8 cellular contexts compared by ENCODE assay signal in the genomic region with DNA sequence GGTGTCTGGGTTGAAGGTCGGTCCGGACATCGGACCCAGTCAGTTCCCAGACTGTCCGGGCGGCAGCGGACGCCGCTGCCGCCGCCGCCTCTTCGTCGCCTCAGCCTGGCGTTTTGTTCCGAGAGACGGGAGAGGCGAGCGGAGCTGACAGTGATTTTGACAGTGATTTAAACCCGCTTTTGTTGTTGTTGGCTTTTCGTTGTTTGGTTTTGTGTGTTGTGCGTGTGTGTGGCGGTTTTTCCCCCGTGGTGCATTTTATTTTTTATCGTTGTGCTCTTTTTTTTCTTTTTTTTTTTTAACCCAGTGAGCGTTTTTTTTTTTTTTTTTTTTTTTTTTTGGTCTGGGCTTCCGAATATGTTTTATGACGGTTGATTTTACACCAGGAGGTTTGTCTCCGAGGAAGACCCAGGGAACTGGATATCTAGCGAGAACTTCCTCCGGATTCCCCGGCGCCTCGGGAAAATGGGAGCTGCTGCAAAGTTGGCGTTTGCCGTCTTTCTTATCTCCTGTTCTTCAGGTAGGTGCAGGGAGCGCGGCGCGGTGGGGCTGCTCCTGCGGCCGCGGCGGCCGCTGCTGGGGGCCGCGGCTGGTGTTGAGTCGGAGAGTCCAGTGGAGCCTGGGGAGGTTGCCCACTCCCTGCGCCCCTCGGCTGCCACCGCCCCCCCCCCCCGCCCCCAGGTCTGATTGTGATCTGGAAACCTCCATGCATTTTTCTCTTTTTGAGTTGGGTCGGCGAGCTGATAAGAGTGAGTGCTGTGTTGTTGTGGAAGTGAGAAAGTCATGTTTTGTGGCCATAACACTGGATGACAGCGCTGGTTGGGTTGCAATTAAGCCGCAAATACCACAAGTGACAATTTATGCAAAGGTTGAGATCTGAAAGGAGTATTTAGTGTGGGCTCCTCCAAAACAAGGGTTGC. TPM values are rescaled to one million over a fixed set of nuclear protein-coding genes. Genes with fewer than 3 reads are reported as not detected.
DNase-seq lines count a peak whose midpoint lies in the region; ATAC-seq and TF ChIP-seq lines count a peak whose summit lies in the region.

A gene (plus strand): TSS at position 339 of the 917 bp plus-strand sequence. CDS start 124 bp downstream, at position 463.

- peaks cover 0 to 8% (median 0%) of the 10 kb centered on the region in 3 donors for H3K36me3 Mint-ChIP-seq in CD8-positive, alpha-beta memory T cell
- peaks cover 21% of the 10 kb centered on the region for H3K36me3 Mint-ChIP-seq in activated naive CD4-positive, alpha-beta T cell treated with anti-CD3 and anti-CD28 coated beads, Interleukin-2, amount 10 ng/mL, durations not matched to agents 7 days and 5 days
- H3K36me3 Mint-ChIP-seq in type B pancreatic cell = no peaks in the 10 kb centered on the region

- H3K27ac ChIP-seq in CD8-positive, alpha-beta memory T cell (ENCODE audit: low read depth, low read length) = peak within 1 kb of the TSS; percentile 34
- peak within 1 kb of the TSS; percentile 76 to 99 (median 94) for H3K27ac ChIP-seq in Peyer's patch

- no peak for TF ChIP-seq POLR2A in Peyer's patch (IDR thresholded peaks at IDR 0.05)

- H3K27me3 ChIP-seq in CD8-positive, alpha-beta memory T cell (ENCODE audit: insufficient read depth, low read length, poor library complexity, severe bottlenecking) = no peaks in the 10 kb centered on the region
- H3K27me3 ChIP-seq in Peyer's patch = no peaks in the 10 kb centered on the region

- CTCF ChIA-PET in CD8-positive, alpha-beta memory T cell (lab: Charles Lee) = interaction anchor here (0.7 to 1.4 kb wide), 2 partner anchors 11 to 80 kb away, joined by 3 to 4 read pairs; no protein-coding TSS in a partner anchor
- CTCF ChIA-PET in activated naive CD4-positive, alpha-beta T cell treated with anti-CD3 and anti-CD28 coated beads, Interleukin-2, amount 10 ng/mL, durations not matched to agents 7 days and 5 days (lab: Charles Lee) = no interaction called here

- peak; percentile 10 to 65 (median 48) for DNase-seq in CD8-positive, alpha-beta memory T cell
- peak; percentile 17 to 71 (median 58) for DNase-seq in Peyer's patch
- peak; percentile 62 for DNase-seq in activated naive CD4-positive, alpha-beta T cell treated with anti-CD3 and anti-CD28 coated beads, Interleukin-2, amount 10 ng/mL, durations not matched to agents 7 days and 5 days
- peak; percentile 5 to 75 (median 54) for DNase-seq in head of caudate nucleus
- peak; percentile 23 for DNase-seq in omental fat pad (ENCODE audit: low spot score)
- peak; percentile 71 for DNase-seq in type B pancreatic cell (ENCODE audit: extremely low spot score, unreplicated experiment)

- peak in 1 of 6 experiments; percentile 12 for TF ChIP-seq CTCF in Peyer's patch (IDR thresholded peaks at IDR 0.05)
- no peak for TF ChIP-seq CTCF in omental fat pad (IDR thresholded peaks at IDR 0.05)
- TF ChIP-seq CTCF in type B pancreatic cell (conservative IDR thresholded peaks at IDR 0.05) = no peak

- peak within 1 kb of the TSS; percentile 73 to 94 (median 88) for H3K27ac Mint-ChIP-seq in CD8-positive, alpha-beta memory T cell
- peak within 1 kb of the TSS; percentile 90 for H3K27ac Mint-ChIP-seq in activated naive CD4-positive, alpha-beta T cell treated with anti-CD3 and anti-CD28 coated beads, Interleukin-2, amount 10 ng/mL, durations not matched to agents 7 days and 5 days
- peak within 1 kb of the TSS; percentile 91 for H3K27ac Mint-ChIP-seq in type B pancreatic cell

- ATAC-seq in GM19438 (IDR thresholded peaks at IDR 0.05; ENCODE audit: low read depth, unreplicated experiment) (peak; percentile 49), HG03469 (IDR thresholded peaks at IDR 0.05; ENCODE audit: unreplicated experiment) (peak; percentile 53), omental fat pad (ENCODE audit: low FRiP score) (no peak)

- peaks cover 0 to 6% (median 4%) of the 10 kb centered on the region in 5 donors for H3K9me3 Mint-ChIP-seq in CD8-positive, alpha-beta memory T cell
- H3K9me3 Mint-ChIP-seq in activated naive CD4-positive, alpha-beta T cell treated with anti-CD3 and anti-CD28 coated beads, Interleukin-2, amount 10 ng/mL, durations not matched to agents 7 days and 5 days = no peaks in the 10 kb centered on the region
- H3K9me3 Mint-ChIP-seq in type B pancreatic cell = peaks cover under 1% of the 10 kb centered on the region

- peak within 1 kb of the TSS; percentile 90 to 98 (median 95) for H3K4me3 Mint-ChIP-seq in CD8-positive, alpha-beta memory T cell
- peak within 1 kb of the TSS; percentile 84 for H3K4me3 Mint-ChIP-seq in activated naive CD4-positive, alpha-beta T cell treated with anti-CD3 and anti-CD28 coated beads, Interleukin-2, amount 10 ng/mL, durations not matched to agents 7 days and 5 days
- H3K4me3 Mint-ChIP-seq in type B pancreatic cell = peak within 1 kb of the TSS; percentile 92

- H3K36me3 ChIP-seq in CD8-positive, alpha-beta memory T cell (ENCODE audit: insufficient read depth, low read length) = no peaks in the 10 kb centered on the region
- no peaks in the 10 kb centered on the region for H3K36me3 ChIP-seq in Peyer's patch

- H3K9me3 ChIP-seq in CD8-positive, alpha-beta memory T cell (ENCODE audit: low read length) = no peaks in the 10 kb centered on the region
- H3K9me3 ChIP-seq in Peyer's patch = peaks cover 0 to 5% (median 0%) of the 10 kb centered on the region in 4 donors

- H3K4me1 Mint-ChIP-seq in CD8-positive, alpha-beta memory T cell = peaks cover 34 to 43% (median 41%) of the 10 kb centered on the region in 3 donors
- peaks cover 41% of the 10 kb centered on the region for H3K4me1 Mint-ChIP-seq in activated naive CD4-positive, alpha-beta T cell treated with anti-CD3 and anti-CD28 coated beads, Interleukin-2, amount 10 ng/mL, durations not matched to agents 7 days and 5 days
- H3K4me1 Mint-ChIP-seq in type B pancreatic cell (ENCODE audit: unreplicated experiment) = peaks cover 26% of the 10 kb centered on the region

- H3K27me3 Mint-ChIP-seq in CD8-positive, alpha-beta memory T cell = peaks cover 25 to 46% of the 10 kb centered on the region in 2 donors
- H3K27me3 Mint-ChIP-seq in activated naive CD4-positive, alpha-beta T cell treated with anti-CD3 and anti-CD28 coated beads, Interleukin-2, amount 10 ng/mL, durations not matched to agents 7 days and 5 days = peaks cover 58% of the 10 kb centered on the region
- H3K27me3 Mint-ChIP-seq in type B pancreatic cell = no peaks in the 10 kb centered on the region

- H3K4me3 ChIP-seq in CD8-positive, alpha-beta memory T cell (ENCODE audit: low read length) = peak within 1 kb of the TSS; percentile 77
- peak within 1 kb of the TSS; percentile 64 to 86 (median 68) for H3K4me3 ChIP-seq in Peyer's patch

- intact Hi-C loops in head of caudate nucleus (cut with DNase I) = loop anchor here (10.0 kb wide), 1 partner anchor 180 kb away; a partner anchor contains a TSS

- POLR2A ChIA-PET in CD8-positive, alpha-beta memory T cell (lab: Charles Lee) = interaction anchor here (0.6 to 1.0 kb wide), 6 partner anchors 205 to 1742 kb away, joined by 3 to 14 read pairs (median 4); a partner anchor contains a TSS

- peaks cover 14% of the 10 kb centered on the region for H3K4me1 ChIP-seq in CD8-positive, alpha-beta memory T cell (ENCODE audit: insufficient read depth, low read length)
- peaks cover 0 to 7% (median 1%) of the 10 kb centered on the region in 4 donors for H3K4me1 ChIP-seq in Peyer's patch

RNA-seq across cellular contexts. Expression of the gene that starts here (rescaled TPM):
- 1 to 10 TPM; 1.4 to 2.5 TPM for total RNA-seq in CD8-positive, alpha-beta memory T cell
- 3.2 TPM for polyA plus RNA-seq in CD8-positive, alpha-beta memory T cell
- 10 to 100 TPM; 29.2 to 41.3 (median 39.2) TPM for total RNA-seq in Peyer's patch
- total RNA-seq in omental fat pad = 10 to 100 TPM; 15.9 to 31.5 (median 19.2) TPM
- total RNA-seq in type B pancreatic cell (ENCODE audit: low replicate concordance) = 24.6 and 31.9 TPM in 2 replicates
